ENCODE assay signal across 1 cellular context in genomic region chr3:185914911-185915629, GRCh38.
A peak's percentile ranks its signal among the peaks of the same experiment; 100 is the strongest.
TF ChIP-seq lines count a peak whose summit lies in the region.

No MANE protein-coding gene starts in this region.

TF ChIP-seq in HepG2, 621 proteins besides CTCF, POLR2A, EP300 and RAD21:
- TF ChIP-seq ZNF710 (CRISPR knock-in tag; IDR thresholded peaks at IDR 0.05; ENCODE audit: borderline replicate concordance) (no peak), MEIS1 (CRISPR knock-in tag; IDR thresholded peaks at IDR 0.05; ENCODE audit: borderline replicate concordance) (no peak), ZNF766 (CRISPR knock-in tag; IDR thresholded peaks at IDR 0.05; ENCODE audit: borderline replicate concordance) (no peak), BORCS8-MEF2B (CRISPR knock-in tag; IDR thresholded peaks at IDR 0.05) (no peak), PAF1 (CRISPR knock-in tag; IDR thresholded peaks at IDR 0.05) (0 out of 2 replicates have a peak, but pooled peaks have one; percentile 21), GTF3A (CRISPR knock-in tag; conservative IDR thresholded peaks at IDR 0.05) (no peak), ZNF234 (CRISPR knock-in tag; conservative IDR thresholded peaks at IDR 0.05) (no peak), ZSCAN30 (CRISPR knock-in tag; IDR thresholded peaks at IDR 0.05) (no peak), POLR2G (IDR thresholded peaks at IDR 0.05; ENCODE audit: low read depth, low read length) (peak; percentile 45; the same call in 1 of the 2 replicates), KAT7 (CRISPR knock-in tag; IDR thresholded peaks at IDR 0.05; ENCODE audit: borderline replicate concordance) (no peak), RBM22 (optimal IDR thresholded peaks at IDR 0.05; ENCODE audit: low read length) (peak; percentile 85), SSRP1 (CRISPR knock-in tag; IDR thresholded peaks at IDR 0.05) (0 out of 2 replicates have a peak, but pooled peaks have one; percentile 75), POLR2AphosphoS2 (IDR thresholded peaks at IDR 0.05; ENCODE audit: low read depth, low read length) (peak; percentile 62), KAT2B (IDR thresholded peaks at IDR 0.05; ENCODE audit: borderline replicate concordance, low read depth, low read length) (no peak), ZNF562 (CRISPR knock-in tag; IDR thresholded peaks at IDR 0.05; ENCODE audit: borderline replicate concordance) (no peak), HCFC1 (IDR thresholded peaks at IDR 0.05; ENCODE audit: low read depth, low read length) (no peak), THAP9 (CRISPR knock-in tag; IDR thresholded peaks at IDR 0.05; ENCODE audit: borderline replicate concordance) (no peak), HDAC1 (CRISPR knock-in tag; IDR thresholded peaks at IDR 0.05) (no peak), PAWR (CRISPR knock-in tag; IDR thresholded peaks at IDR 0.05; ENCODE audit: borderline replicate concordance) (no peak)
- TF ChIP-seq, protein P1, sequence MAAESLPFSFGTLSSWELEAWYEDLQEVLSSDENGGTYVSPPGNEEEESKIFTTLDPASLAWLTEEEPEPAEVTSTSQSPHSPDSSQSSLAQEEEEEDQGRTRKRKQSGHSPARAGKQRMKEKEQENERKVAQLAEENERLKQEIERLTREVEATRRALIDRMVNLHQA (CRISPR knock-in tag; IDR thresholded peaks at IDR 0.05) = no peak
- TF ChIP-seq, protein P2, sequence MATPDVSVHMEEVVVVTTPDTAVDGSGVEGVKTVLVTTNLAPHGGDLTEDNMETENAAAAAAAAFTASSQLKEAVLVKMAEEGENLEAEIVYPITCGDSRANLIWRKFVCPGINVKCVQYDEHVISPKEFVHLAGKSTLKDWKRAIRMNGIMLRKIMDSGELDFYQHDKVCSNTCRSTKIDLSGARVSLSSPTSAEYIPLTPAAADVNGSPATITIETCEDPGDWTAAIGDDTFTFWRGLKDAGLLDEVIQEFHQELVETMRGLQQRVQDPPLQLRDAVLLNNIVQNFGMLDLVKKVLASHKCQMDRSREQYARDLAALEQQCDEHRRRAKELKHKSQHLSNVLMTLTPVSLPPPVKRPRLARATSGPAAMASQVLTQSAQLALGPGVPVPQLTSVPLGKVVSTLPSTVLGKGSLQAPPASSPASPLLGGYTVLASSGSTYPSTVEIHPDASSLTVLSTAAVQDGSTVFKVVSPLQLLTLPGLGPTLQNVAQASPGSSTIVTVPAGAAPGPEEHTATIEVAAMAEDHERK (CRISPR knock-in tag; IDR thresholded peaks at IDR 0.05; ENCODE audit: low read depth) = no peak
- TF ChIP-seq, protein P3, sequence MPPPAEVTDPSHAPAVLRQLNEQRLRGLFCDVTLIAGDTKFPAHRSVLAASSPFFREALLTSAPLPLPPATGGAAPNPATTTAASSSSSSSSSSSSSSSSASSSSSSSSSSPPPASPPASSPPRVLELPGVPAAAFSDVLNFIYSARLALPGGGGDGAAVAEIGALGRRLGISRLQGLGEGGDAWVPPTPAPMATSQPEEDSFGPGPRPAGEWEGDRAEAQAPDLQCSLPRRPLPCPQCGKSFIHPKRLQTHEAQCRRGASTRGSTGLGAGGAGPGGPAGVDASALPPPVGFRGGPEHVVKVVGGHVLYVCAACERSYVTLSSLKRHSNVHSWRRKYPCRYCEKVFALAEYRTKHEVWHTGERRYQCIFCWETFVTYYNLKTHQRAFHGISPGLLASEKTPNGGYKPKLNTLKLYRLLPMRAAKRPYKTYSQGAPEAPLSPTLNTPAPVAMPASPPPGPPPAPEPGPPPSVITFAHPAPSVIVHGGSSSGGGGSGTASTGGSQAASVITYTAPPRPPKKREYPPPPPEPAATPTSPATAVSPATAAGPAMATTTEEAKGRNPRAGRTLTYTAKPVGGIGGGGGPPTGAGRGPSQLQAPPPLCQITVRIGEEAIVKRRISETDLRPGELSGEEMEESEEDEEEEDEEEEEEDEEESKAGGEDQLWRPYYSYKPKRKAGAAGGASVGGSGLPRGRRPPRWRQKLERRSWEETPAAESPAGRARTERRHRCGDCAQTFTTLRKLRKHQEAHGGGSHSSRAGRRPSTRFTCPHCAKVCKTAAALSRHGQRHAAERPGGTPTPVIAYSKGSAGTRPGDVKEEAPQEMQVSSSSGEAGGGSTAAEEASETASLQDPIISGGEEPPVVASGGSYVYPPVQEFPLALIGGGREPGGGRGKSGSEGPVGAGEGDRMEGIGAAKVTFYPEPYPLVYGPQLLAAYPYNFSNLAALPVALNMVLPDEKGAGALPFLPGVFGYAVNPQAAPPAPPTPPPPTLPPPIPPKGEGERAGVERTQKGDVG (CRISPR knock-in tag; IDR thresholded peaks at IDR 0.05; ENCODE audit: borderline replicate concordance) = no peak
- TF ChIP-seq, protein P4, sequence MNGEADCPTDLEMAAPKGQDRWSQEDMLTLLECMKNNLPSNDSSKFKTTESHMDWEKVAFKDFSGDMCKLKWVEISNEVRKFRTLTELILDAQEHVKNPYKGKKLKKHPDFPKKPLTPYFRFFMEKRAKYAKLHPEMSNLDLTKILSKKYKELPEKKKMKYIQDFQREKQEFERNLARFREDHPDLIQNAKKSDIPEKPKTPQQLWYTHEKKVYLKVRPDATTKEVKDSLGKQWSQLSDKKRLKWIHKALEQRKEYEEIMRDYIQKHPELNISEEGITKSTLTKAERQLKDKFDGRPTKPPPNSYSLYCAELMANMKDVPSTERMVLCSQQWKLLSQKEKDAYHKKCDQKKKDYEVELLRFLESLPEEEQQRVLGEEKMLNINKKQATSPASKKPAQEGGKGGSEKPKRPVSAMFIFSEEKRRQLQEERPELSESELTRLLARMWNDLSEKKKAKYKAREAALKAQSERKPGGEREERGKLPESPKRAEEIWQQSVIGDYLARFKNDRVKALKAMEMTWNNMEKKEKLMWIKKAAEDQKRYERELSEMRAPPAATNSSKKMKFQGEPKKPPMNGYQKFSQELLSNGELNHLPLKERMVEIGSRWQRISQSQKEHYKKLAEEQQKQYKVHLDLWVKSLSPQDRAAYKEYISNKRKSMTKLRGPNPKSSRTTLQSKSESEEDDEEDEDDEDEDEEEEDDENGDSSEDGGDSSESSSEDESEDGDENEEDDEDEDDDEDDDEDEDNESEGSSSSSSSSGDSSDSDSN (CRISPR knock-in tag; IDR thresholded peaks at IDR 0.05) = no peak
- TF ChIP-seq, protein P5, sequence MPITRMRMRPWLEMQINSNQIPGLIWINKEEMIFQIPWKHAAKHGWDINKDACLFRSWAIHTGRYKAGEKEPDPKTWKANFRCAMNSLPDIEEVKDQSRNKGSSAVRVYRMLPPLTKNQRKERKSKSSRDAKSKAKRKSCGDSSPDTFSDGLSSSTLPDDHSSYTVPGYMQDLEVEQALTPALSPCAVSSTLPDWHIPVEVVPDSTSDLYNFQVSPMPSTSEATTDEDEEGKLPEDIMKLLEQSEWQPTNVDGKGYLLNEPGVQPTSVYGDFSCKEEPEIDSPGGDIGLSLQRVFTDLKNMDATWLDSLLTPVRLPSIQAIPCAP (CRISPR knock-in tag; IDR thresholded peaks at IDR 0.05; ENCODE audit: low read depth) = no peak
